1 cellular context compared by ENCODE assay signal in the genomic region with DNA sequence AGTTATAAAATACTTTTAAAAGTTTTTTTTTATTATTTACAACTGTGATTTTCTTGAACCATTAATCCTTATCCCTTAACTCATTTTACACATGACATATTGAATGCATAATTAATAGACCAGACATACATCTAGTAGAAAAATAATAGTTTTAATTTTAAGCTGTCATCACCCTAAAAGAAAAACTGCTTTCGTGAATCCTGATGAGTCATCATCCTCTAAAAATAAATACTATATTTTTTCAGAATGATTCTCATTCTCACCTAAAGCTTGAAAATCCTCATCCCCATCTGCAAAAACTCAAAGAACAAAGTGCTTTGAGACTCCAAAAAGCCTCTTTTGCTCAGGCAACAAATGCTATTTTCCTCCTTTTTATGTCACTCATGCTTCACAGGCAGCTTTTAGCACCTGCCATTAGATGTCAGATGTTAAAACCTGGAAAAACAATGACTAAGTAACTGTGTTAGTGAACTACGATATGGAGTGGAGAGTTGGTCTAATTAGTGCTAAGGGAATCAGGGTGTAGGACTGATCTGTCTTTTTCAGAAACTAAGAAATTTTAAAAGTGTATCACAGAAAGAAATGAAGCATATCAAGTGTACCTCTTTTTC.
TF ChIP-seq lines count a peak whose summit lies in the region.

No MANE protein-coding gene starts in this region.

TF ChIP-seq in SK-N-SH, 30 proteins besides CTCF, POLR2A, EP300 and RAD21 (continued from another document):
- TF ChIP-seq, protein P1, sequence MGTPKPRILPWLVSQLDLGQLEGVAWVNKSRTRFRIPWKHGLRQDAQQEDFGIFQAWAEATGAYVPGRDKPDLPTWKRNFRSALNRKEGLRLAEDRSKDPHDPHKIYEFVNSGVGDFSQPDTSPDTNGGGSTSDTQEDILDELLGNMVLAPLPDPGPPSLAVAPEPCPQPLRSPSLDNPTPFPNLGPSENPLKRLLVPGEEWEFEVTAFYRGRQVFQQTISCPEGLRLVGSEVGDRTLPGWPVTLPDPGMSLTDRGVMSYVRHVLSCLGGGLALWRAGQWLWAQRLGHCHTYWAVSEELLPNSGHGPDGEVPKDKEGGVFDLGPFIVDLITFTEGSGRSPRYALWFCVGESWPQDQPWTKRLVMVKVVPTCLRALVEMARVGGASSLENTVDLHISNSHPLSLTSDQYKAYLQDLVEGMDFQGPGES (IDR thresholded peaks at IDR 0.05; ENCODE audit: low read depth, low read length), result no peak
- TF ChIP-seq RXRA (IDR thresholded peaks at IDR 0.05; ENCODE audit: borderline replicate concordance, low read depth), result no peak
- TF ChIP-seq GATA2 (CRISPR knock-in tag; IDR thresholded peaks at IDR 0.05), result no peak
- TF ChIP-seq TAF1 (IDR thresholded peaks at IDR 0.05; ENCODE audit: borderline replicate concordance, low read depth, low read length), result no peak
- TF ChIP-seq, protein P2, sequence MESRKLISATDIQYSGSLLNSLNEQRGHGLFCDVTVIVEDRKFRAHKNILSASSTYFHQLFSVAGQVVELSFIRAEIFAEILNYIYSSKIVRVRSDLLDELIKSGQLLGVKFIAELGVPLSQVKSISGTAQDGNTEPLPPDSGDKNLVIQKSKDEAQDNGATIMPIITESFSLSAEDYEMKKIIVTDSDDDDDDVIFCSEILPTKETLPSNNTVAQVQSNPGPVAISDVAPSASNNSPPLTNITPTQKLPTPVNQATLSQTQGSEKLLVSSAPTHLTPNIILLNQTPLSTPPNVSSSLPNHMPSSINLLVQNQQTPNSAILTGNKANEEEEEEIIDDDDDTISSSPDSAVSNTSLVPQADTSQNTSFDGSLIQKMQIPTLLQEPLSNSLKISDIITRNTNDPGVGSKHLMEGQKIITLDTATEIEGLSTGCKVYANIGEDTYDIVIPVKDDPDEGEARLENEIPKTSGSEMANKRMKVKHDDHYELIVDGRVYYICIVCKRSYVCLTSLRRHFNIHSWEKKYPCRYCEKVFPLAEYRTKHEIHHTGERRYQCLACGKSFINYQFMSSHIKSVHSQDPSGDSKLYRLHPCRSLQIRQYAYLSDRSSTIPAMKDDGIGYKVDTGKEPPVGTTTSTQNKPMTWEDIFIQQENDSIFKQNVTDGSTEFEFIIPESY (IDR thresholded peaks at IDR 0.05; ENCODE audit: borderline replicate concordance, low read depth), result no peak
- peak; percentile 40 for TF ChIP-seq JUND (IDR thresholded peaks at IDR 0.05)
- TF ChIP-seq FOSL2 (IDR thresholded peaks at IDR 0.05; ENCODE audit: borderline replicate concordance, low read depth), result peak; percentile 32; the same call in 1 of the 2 replicates
- no peak for TF ChIP-seq NFIC (IDR thresholded peaks at IDR 0.05; ENCODE audit: borderline replicate concordance)
